20 cellular contexts compared by ENCODE assay signal in the genomic region with DNA sequence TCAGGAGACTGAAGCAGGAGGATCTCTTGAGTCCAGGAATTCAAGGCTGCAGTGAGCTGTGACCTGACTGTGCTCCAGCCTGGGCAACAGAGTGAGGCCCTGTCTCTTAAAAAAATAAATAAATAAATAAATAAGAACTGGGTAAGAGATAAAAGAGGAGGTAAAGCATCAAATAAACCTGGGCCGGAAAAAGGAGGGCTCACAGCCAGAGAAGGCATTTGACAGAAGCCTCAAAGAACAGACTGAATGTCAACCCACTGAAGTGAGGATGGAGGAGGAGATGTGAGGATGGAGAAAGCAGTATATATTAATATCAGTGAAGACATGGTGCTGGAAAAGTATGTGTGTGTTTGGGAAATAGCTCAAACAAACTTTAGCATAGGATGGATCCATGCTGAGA. TPM values are rescaled to one million over a fixed set of nuclear protein-coding genes. Genes with fewer than 3 reads are reported as not detected.
"Had no signal": no experiment of that assay in that cellular context is flagged by ENCODE, and none has a peak within 500 bp of the region (broad histone marks: within the 10 kb centered on the region; RNA-seq: fewer than 3 reads in every experiment).

No MANE protein-coding gene starts in this region.

- H3K9me3 ChIP-seq: ascending aorta, body of pancreas, Peyer's patch, SJSA1 had no signal

- DNase-seq: activated CD4-positive, alpha-beta T cell treated with anti-CD3 and anti-CD28 coated beads for 48 hours; activated CD4-positive, alpha-beta T cell treated with anti-CD3 and anti-CD28 coated beads, Interleukin-2, amount 50 U/mL, for 48 hours; activated CD8-positive, alpha-beta memory T cell treated with anti-CD3 and anti-CD28 coated beads, Interleukin-2, amount 50 U/mL, for 4 hours; amniotic stem cell; body of pancreas; central memory CD4-positive, alpha-beta T cell; NCI-H1105 treated with DMSO at 0.1 percent for 48 hours; NCI-H1436 treated with DMSO at 0.1 percent for 48 hours; NCI-H187; NCI-H2081; NCI-H510A treated with DMSO at 0.1 percent for 48 hours; Peyer's patch; Right ventricle myocardium superior; SW 1271 had no signal

- H3K27me3 ChIP-seq: ascending aorta had no signal

- ATAC-seq: activated CD4-positive, CD25-positive, alpha-beta regulatory T cell treated with anti-CD3 and anti-CD28 coated beads, Interleukin-2, amount 50 U/mL, for 24 hours; body of pancreas; SK-N-SH treated with all-trans-retinoic acid at 6 μM for 48 hours had no signal

- H3K4me3 Mint-ChIP-seq: T-helper 1 cell treated with Interleukin-12 subunit alpha and Interleukin-12 subunit beta and Interleukin-4 antibody, amounts not matched to agents 30 μg/mL and 1 μg/mL, for 36 hours had no signal

- H3K27ac Mint-ChIP-seq: T-helper 1 cell treated with Interleukin-12 subunit alpha and Interleukin-12 subunit beta and Interleukin-4 antibody, amounts not matched to agents 30 μg/mL and 1 μg/mL, for 36 hours had no signal

- H3K9me3 Mint-ChIP-seq: T-helper 1 cell treated with Interleukin-12 subunit alpha and Interleukin-12 subunit beta and Interleukin-4 antibody, amounts not matched to agents 30 μg/mL and 1 μg/mL, for 36 hours had no signal

- H3K27ac ChIP-seq: ascending aorta, body of pancreas, Peyer's patch, RWPE1, SJSA1 had no signal

RNA-seq across cellular contexts. Expression of a gene that starts 6.1 kb away (rescaled TPM):
- total RNA-seq: ascending aorta had no signal
